In the genomic region with DNA sequence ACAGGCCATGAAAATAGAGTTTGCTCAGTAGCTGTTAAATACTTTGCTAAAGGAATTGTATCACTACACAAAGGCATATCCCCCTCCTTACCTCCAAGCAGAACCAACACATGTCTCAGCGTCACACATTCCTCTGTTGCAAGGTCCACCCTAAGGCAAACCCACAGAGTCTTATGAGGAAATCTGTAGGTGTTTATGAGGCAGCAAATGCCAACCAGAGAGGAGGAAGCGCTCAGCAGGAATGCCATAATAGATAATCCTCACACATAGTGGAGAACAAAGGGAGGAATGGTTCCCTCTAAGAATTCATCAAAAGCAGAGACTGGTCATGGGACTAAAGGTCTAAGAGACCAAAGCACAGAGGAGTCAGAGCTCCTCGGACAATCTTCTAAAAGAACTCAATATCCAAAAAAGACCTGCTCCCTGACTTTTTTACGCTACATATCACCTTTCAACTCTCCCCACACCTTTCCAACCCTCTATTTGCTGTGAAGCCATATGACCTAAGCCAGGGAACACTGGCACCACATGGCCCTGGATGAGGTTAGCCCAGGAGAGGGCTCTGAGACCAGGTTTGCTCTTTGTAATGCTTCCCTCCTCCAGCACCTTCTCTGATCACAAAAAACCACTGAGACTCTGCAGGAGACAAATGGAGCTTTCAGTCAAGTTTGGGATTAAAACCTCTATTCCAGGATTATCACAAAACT, we compare ENCODE assay signal across 14 cellular contexts. TPM values are rescaled to one million over a fixed set of nuclear protein-coding genes. Genes with fewer than 3 reads are reported as not detected.
A peak's percentile ranks its signal among the peaks of the same experiment; 100 is the strongest.
DNase-seq lines count a peak whose midpoint lies in the region; ATAC-seq, FAIRE-seq and TF ChIP-seq lines count a peak whose summit lies in the region.
"Had no signal": no experiment of that assay in that cellular context is flagged by ENCODE, and none has a peak within 500 bp of the region (broad histone marks: within the 10 kb centered on the region; RNA-seq: fewer than 3 reads in every experiment).

No MANE protein-coding gene starts in this region.

- peaks cover 16% of the 10 kb centered on the region for H3K4me1 ChIP-seq in keratinocyte (ENCODE audit: control insufficient read depth, extremely low read depth, insufficient read depth, low read length)

- H3K9me1 ChIP-seq in keratinocyte (ENCODE audit: control insufficient read depth, extremely low read depth, insufficient read depth, low read length): no peaks in the 10 kb centered on the region

- H3K27ac ChIP-seq in keratinocyte (ENCODE audit: control insufficient read depth, insufficient read depth, low read length): peak overlapping the region; percentile 23
- H3K27ac ChIP-seq: left lung, tibial nerve had no signal

- no peaks in the 10 kb centered on the region for H3K9me3 Mint-ChIP-seq in WTC11
- H3K9me3 Mint-ChIP-seq in activated CD8-positive, alpha-beta T cell treated with anti-CD3 and anti-CD28 coated beads, Interleukin-2, amount 10 ng/mL, durations not matched to agents 7 days and 5 days (ENCODE audit: insufficient read depth): no peaks in the 10 kb centered on the region
- H3K9me3 Mint-ChIP-seq: activated naive CD8-positive, alpha-beta T cell treated with anti-CD3 and anti-CD28 coated beads, Interleukin-2, amount 10 ng/mL, durations not matched to agents 7 days and 5 days had no signal

- no peak overlapping the region for H3K4me3 ChIP-seq in keratinocyte (ENCODE audit: control insufficient read depth in 2 of 3, extremely low read depth in 1 of 3, insufficient read depth in 2 of 3, low read depth in 1 of 3, low read length in 3 of 3)
- H3K4me3 ChIP-seq: left lung, tibial nerve had no signal

- H3K27me3 ChIP-seq in keratinocyte (ENCODE audit: control insufficient read depth, extremely low read depth, insufficient read depth, low read length): no peaks in the 10 kb centered on the region
- H3K27me3 ChIP-seq: left lung, tibial nerve had no signal

- ATAC-seq in WTC11 (peak; percentile 54), HG02588 (IDR thresholded peaks at IDR 0.05; ENCODE audit: unreplicated experiment) (no peak)
- ATAC-seq in activated CD8-positive, alpha-beta T cell treated with anti-CD3 and anti-CD28 coated beads, Interleukin-2, amount 10 ng/mL, durations not matched to agents 7 days and 5 days: no peak
- ATAC-seq: left lung had no signal

- no peak overlapping the region for H3K9ac ChIP-seq in keratinocyte (ENCODE audit: control insufficient read depth, extremely low read depth, insufficient read depth, low read length)

- H2AFZ ChIP-seq in keratinocyte (ENCODE audit: control insufficient read depth, low read length): no peak overlapping the region

- no peak overlapping the region for H3K27ac Mint-ChIP-seq in WTC11
- H3K27ac Mint-ChIP-seq in activated CD8-positive, alpha-beta T cell treated with anti-CD3 and anti-CD28 coated beads, Interleukin-2, amount 10 ng/mL, durations not matched to agents 7 days and 5 days: no peak overlapping the region
- H3K27ac Mint-ChIP-seq: activated naive CD8-positive, alpha-beta T cell treated with anti-CD3 and anti-CD28 coated beads, Interleukin-2, amount 10 ng/mL, durations not matched to agents 7 days and 5 days had no signal

- peaks cover 62% of the 10 kb centered on the region for H3K4me1 Mint-ChIP-seq in WTC11
- H3K4me1 Mint-ChIP-seq in activated CD8-positive, alpha-beta T cell treated with anti-CD3 and anti-CD28 coated beads, Interleukin-2, amount 10 ng/mL, durations not matched to agents 7 days and 5 days (ENCODE audit: low read depth): peaks cover 5% of the 10 kb centered on the region

- DNase-seq in A172 (ENCODE audit: low spot score) (peak; percentile 35), HT1080 (ENCODE audit: low read depth) (peak; percentile 31), WTC11 (ENCODE audit: low spot score) (no peak), keratinocyte (ENCODE audit: low read depth, low spot score) (no peak), D721Med (ENCODE audit: insufficient read length, low spot score) (no peak), hepatic stellate cell (ENCODE audit: low spot score) (no peak)
- no peak for DNase-seq in activated CD8-positive, alpha-beta T cell treated with anti-CD3 and anti-CD28 coated beads, Interleukin-2, amount 10 ng/mL, durations not matched to agents 7 days and 5 days
- DNase-seq: activated naive CD8-positive, alpha-beta T cell treated with anti-CD3 and anti-CD28 coated beads, Interleukin-2, amount 10 ng/mL, durations not matched to agents 7 days and 5 days; dermis blood vessel endothelial cell; left lung; NCI-H1092; NCI-H345 had no signal

- TF ChIP-seq CTCF in WTC11 (IDR thresholded peaks at IDR 0.05): no peak
- no peak for TF ChIP-seq CTCF in keratinocyte (optimal IDR thresholded peaks at IDR 0.05 in 1 of 3, IDR thresholded peaks at IDR 0.05 in 1 of 3, conservative IDR thresholded peaks at IDR 0.05 in 1 of 3; ENCODE audit: extremely low read depth in 1 of 3, insufficient read depth in 2 of 3, low read length in 3 of 3)
- no peak for TF ChIP-seq CTCF in D721Med (IDR thresholded peaks at IDR 0.05; ENCODE audit: insufficient read depth, missing control alignments)

- H3K4me3 Mint-ChIP-seq in WTC11: no peak overlapping the region
- no peak overlapping the region for H3K4me3 Mint-ChIP-seq in activated CD8-positive, alpha-beta T cell treated with anti-CD3 and anti-CD28 coated beads, Interleukin-2, amount 10 ng/mL, durations not matched to agents 7 days and 5 days
- H3K4me3 Mint-ChIP-seq: activated naive CD8-positive, alpha-beta T cell treated with anti-CD3 and anti-CD28 coated beads, Interleukin-2, amount 10 ng/mL, durations not matched to agents 7 days and 5 days had no signal

- FAIRE-seq in keratinocyte (lab: Jason Lieb, UNC) (peak; percentile 92), D721Med (lab: Jason Lieb, UNC) (no peak)

- no peaks in the 10 kb centered on the region for H4K20me1 ChIP-seq in keratinocyte (ENCODE audit: control insufficient read depth, extremely low read depth, insufficient read depth, low read length)

- H3K27me3 Mint-ChIP-seq in WTC11 (ENCODE audit: low read depth): no peaks in the 10 kb centered on the region
- H3K27me3 Mint-ChIP-seq in activated CD8-positive, alpha-beta T cell treated with anti-CD3 and anti-CD28 coated beads, Interleukin-2, amount 10 ng/mL, durations not matched to agents 7 days and 5 days (ENCODE audit: low read depth): no peaks in the 10 kb centered on the region
- H3K27me3 Mint-ChIP-seq: activated naive CD8-positive, alpha-beta T cell treated with anti-CD3 and anti-CD28 coated beads, Interleukin-2, amount 10 ng/mL, durations not matched to agents 7 days and 5 days had no signal

- dilution Hi-C loops in keratinocyte (cut with MboI; ENCODE audit: extremely low pct_ligation_motif_present, low sequenced_read_pairs): no loop called here

- H3K36me3 Mint-ChIP-seq in WTC11: no peaks in the 10 kb centered on the region
- H3K36me3 Mint-ChIP-seq in activated CD8-positive, alpha-beta T cell treated with anti-CD3 and anti-CD28 coated beads, Interleukin-2, amount 10 ng/mL, durations not matched to agents 7 days and 5 days (ENCODE audit: low read depth): no peaks in the 10 kb centered on the region

- no peaks in the 10 kb centered on the region for H3K9me3 ChIP-seq in keratinocyte (ENCODE audit: control insufficient read depth, low read depth, low read length)
- H3K9me3 ChIP-seq: left lung, tibial nerve had no signal

- peaks cover 56% of the 10 kb centered on the region for H3K79me2 ChIP-seq in keratinocyte (ENCODE audit: control insufficient read depth, insufficient read depth, low read length)

- peaks cover 1 to 9% of the 10 kb centered on the region in 2 experiments for H3K36me3 ChIP-seq in keratinocyte (ENCODE audit: control insufficient read depth in 2 of 2, extremely low read depth in 1 of 2, insufficient read depth in 2 of 2, low read length in 2 of 2)
- H3K36me3 ChIP-seq: left lung, tibial nerve had no signal

- CTCF ChIA-PET in WTC11 (lab: Charles Lee): no interaction called here
- CTCF ChIA-PET in activated CD8-positive, alpha-beta T cell treated with anti-CD3 and anti-CD28 coated beads, Interleukin-2, amount 10 ng/mL, durations not matched to agents 7 days and 5 days (lab: Charles Lee): interaction anchor here (1.4 kb wide), 1 partner anchor 8 kb away, joined by 4 read pairs; no protein-coding TSS in a partner anchor

- H3K4me2 ChIP-seq in keratinocyte (ENCODE audit: control insufficient read depth, extremely low read depth, insufficient read depth, low read depth, low read length): peak overlapping the region; percentile 52

- POLR2A ChIA-PET in WTC11 (lab: Charles Lee): no interaction called here
- POLR2A ChIA-PET in activated CD8-positive, alpha-beta T cell treated with anti-CD3 and anti-CD28 coated beads, Interleukin-2, amount 10 ng/mL, durations not matched to agents 7 days and 5 days (lab: Charles Lee): no interaction called here

TF ChIP-seq in WTC11, 78 proteins besides CTCF, POLR2A, EP300 and RAD21:
- TF ChIP-seq, protein P1, sequence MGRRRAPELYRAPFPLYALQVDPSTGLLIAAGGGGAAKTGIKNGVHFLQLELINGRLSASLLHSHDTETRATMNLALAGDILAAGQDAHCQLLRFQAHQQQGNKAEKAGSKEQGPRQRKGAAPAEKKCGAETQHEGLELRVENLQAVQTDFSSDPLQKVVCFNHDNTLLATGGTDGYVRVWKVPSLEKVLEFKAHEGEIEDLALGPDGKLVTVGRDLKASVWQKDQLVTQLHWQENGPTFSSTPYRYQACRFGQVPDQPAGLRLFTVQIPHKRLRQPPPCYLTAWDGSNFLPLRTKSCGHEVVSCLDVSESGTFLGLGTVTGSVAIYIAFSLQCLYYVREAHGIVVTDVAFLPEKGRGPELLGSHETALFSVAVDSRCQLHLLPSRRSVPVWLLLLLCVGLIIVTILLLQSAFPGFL (CRISPR knock-in tag; IDR thresholded peaks at IDR 0.05; ENCODE audit: borderline replicate concordance): no peak
- no peak for TF ChIP-seq GRHL2 (CRISPR knock-in tag; IDR thresholded peaks at IDR 0.05; ENCODE audit: insufficient replicate concordance, severe bottlenecking)

RNA-seq across cellular contexts. Expression of a gene that starts 7.3 kb away (rescaled TPM):
- 71.3 and 73.5 TPM in 2 replicates for total RNA-seq in A172 (2014; rRNA removed; shearing (Covaris generic))
- total RNA-seq in HT1080 (2014; rRNA removed; shearing (Covaris generic)): 37.5 and 54.8 TPM in 2 replicates
- 28.3 and 31.7 TPM in 2 replicates for polyA plus RNA-seq in HT1080 (2015; cell fraction: cytosol; rRNA removed)
- 50.4 and 60.3 TPM in 2 replicates for polyA plus RNA-seq in HT1080 (2015; cell fraction: nucleus; rRNA removed)
- 66.0 to 77.2 TPM (median 71.1 TPM) in 3 replicates for total RNA-seq in WTC11 (2021)
- polyA plus RNA-seq in keratinocyte: 21.0 to 29.4 TPM (median 25.2 TPM) in 3 replicates
- polyA plus RNA-seq in keratinocyte (2011; ENCODE audit: low read depth): 17.9 TPM
- 18.9 and 28.4 TPM in 2 replicates for polyA plus RNA-seq in keratinocyte (2011; cell fraction: cytosol; rRNA removed)
- polyA plus RNA-seq in keratinocyte (2011; cell fraction: nucleus; rRNA removed): 29.5 and 32.2 TPM in 2 replicates
- polyA plus RNA-seq in keratinocyte (2012; ENCODE audit: low replicate concordance): 13.1 and 19.7 TPM in 2 replicates
- 10.1 to 26.7 TPM (median 18.1 TPM) in 3 replicates for polyA minus RNA-seq in keratinocyte
- polyA minus RNA-seq in keratinocyte (2011; cell fraction: cytosol; rRNA and poly(A)+ RNA removed): 23.2 TPM
- polyA minus RNA-seq in keratinocyte (2011; cell fraction: nucleus; rRNA and poly(A)+ RNA removed): 16.2 and 43.4 TPM in 2 replicates
- 10 to 100 TPM in 1 of 2 experiments, 1 to 10 TPM in 1; 8.9 to 12.0 TPM for total RNA-seq in activated CD8-positive, alpha-beta T cell treated with anti-CD3 and anti-CD28 coated beads, Interleukin-2, amount 10 ng/mL, durations not matched to agents 7 days and 5 days

Comparison
In these comparisons a context has a peak if more than half of its experiments do, and no peak if none do; other contexts are left out.
1. DNase-seq: peak in A172 (single experiment) and HT1080 (single experiment); none in WTC11 (single experiment), keratinocyte (single experiment), D721Med (single experiment), hepatic stellate cell (single experiment) and activated CD8-positive, alpha-beta T cell treated with anti-CD3 and anti-CD28 coated beads, Interleukin-2, amount 10 ng/mL, durations not matched to agents 7 days and 5 days (single experiment).